In genomic region chr2:73708527-73708926, GRCh38 we compare ENCODE assay signal across 32 cellular contexts.
"Had no signal": no experiment of that assay in that cellular context is flagged by ENCODE, and none has a peak within 500 bp of the region (broad histone marks: within the 10 kb centered on the region; RNA-seq: fewer than 3 reads in every experiment).

No MANE protein-coding gene starts in this region.

- H3K4me3 ChIP-seq: MG63, PC-9, SJCRH30, SK-N-MC had no signal

- H3K9me3 ChIP-seq: MG63, SJCRH30 had no signal

- DNase-seq: Kasumi-1, MG63, NCI-H1048, NCI-H1092 treated with DMSO at 0.1 percent for 48 hours, NCI-H1105 treated with DMSO at 0.1 percent for 48 hours, NCI-H1417, NCI-H1436, NCI-H146, NCI-H1694, NCI-H187, NCI-H1930, NCI-H2029 treated with DMSO at 0.1 percent for 48 hours, NCI-H2081 treated with DMSO at 0.1 percent for 48 hours, NCI-H2107, NCI-H2171, NCI-H226, NCI-H446 treated with DMSO at 0.1 percent for 48 hours, NCI-H510A, NCI-H524, NCI-H526, NCI-H69, NCI-H748 treated with DMSO at 0.1 percent for 48 hours, NCI-H82, SHP77, SIG-M5, SJCRH30 had no signal

- ATAC-seq: Panc1, Right ventricle myocardium inferior, SK-N-SH treated with all-trans-retinoic acid at 6 μM for 48 hours had no signal

- H3K36me3 ChIP-seq: MG63, SJCRH30 had no signal

- H3K27me3 ChIP-seq: MG63 had no signal

- H2AFZ ChIP-seq: PC-9 had no signal

- H3K4me1 ChIP-seq: SJCRH30 had no signal

- H3K27ac ChIP-seq: PC-9, RWPE1, SJCRH30, SK-N-MC had no signal

- H3K4me2 ChIP-seq: PC-9 had no signal
